15 cellular contexts compared by ENCODE assay signal in genomic region chr4:2789801-2790582, GRCh38. TPM values are rescaled to one million over a fixed set of nuclear protein-coding genes. Genes with fewer than 3 reads are reported as not detected.
DNase-seq lines count a peak whose midpoint lies in the region; ATAC-seq, FAIRE-seq and TF ChIP-seq lines count a peak whose summit lies in the region.
"Had no signal": no experiment of that assay in that cellular context is flagged by ENCODE, and none has a peak within 500 bp of the region (broad histone marks: within the 10 kb centered on the region; RNA-seq: fewer than 3 reads in every experiment).

No MANE protein-coding gene starts in this region.

- no peak for TF ChIP-seq CTCF in kidney (IDR thresholded peaks at IDR 0.05; ENCODE audit: borderline replicate concordance, extremely low read depth, insufficient read depth)
- TF ChIP-seq CTCF in stomach (IDR thresholded peaks at IDR 0.05): no peak

- peak; percentile 59 for DNase-seq in activated effector memory CD4-positive, alpha-beta T cell treated with anti-CD3 and anti-CD28 coated beads, Interleukin-2, amount 50 U/mL, for 16 hours
- DNase-seq in activated effector memory CD4-positive, alpha-beta T cell treated with Interleukin-2 at 50 U/mL for 16 hours: no peak
- DNase-seq in SK-N-DZ (ENCODE audit: low spot score) (peak; percentile 44), kidney (peak; percentile 66), stomach (peak; percentile 16)
- DNase-seq in stimulated activated CD4-positive, alpha-beta T cell treated with anti-CD3 and anti-CD28 coated beads, Interleukin-1b, Interleukin-23, amount 100 ng/mL, for 48 hours: no peak
- DNase-seq: NCI-H1105, small intestine, T1000 had no signal

- H3K4me1 ChIP-seq in kidney (ENCODE audit: control insufficient read depth in 1 of 2, insufficient read depth in 1 of 2, low read depth in 1 of 2, low read length in 2 of 2) (peaks cover 20 to 35% of the 10 kb centered on the region in 2 donors), stomach (peaks cover 43 to 78% (median 66%) of the 10 kb centered on the region in 4 donors)

- 87 to 95% (median 91%) methylated on average over 22 to 23 of the region's 23 CpGs for WGBS in stomach, 5 donors

- TF ChIP-seq POLR2A in stomach (IDR thresholded peaks at IDR 0.05): no peak

- TF ChIP-seq EP300 in stomach (IDR thresholded peaks at IDR 0.05): no peak

- no peak for FAIRE-seq in kidney (lab: Jason Lieb, UNC)
- FAIRE-seq: small intestine had no signal

- no peak overlapping the region for H3K9ac ChIP-seq in kidney (ENCODE audit: low read length in 2 of 2)

- H3K9me3 ChIP-seq in kidney (ENCODE audit: control insufficient read depth in 1 of 2, low read length in 2 of 2) (no peaks in the 10 kb centered on the region), stomach (no peaks in the 10 kb centered on the region)
- H3K9me3 ChIP-seq: heart left ventricle, neutrophil had no signal

- no peak overlapping the region for H3K27ac ChIP-seq in kidney (ENCODE audit: low read depth in 2 of 2, low read length in 2 of 2)
- no peak overlapping the region for H3K27ac ChIP-seq in stomach

- no peak for ATAC-seq in GM18517 (IDR thresholded peaks at IDR 0.05; ENCODE audit: unreplicated experiment)
- ATAC-seq in GM18868 (IDR thresholded peaks at IDR 0.05; ENCODE audit: unreplicated experiment): no peak
- ATAC-seq: activated naive CD4-positive, alpha-beta T cell treated with anti-CD3 and anti-CD28 coated beads, Interleukin-2, amount 50 U/mL, for 72 hours; heart left ventricle; Panc1 had no signal

- no peak overlapping the region for H3K4me3 ChIP-seq in kidney (ENCODE audit: low read length in 2 of 2)
- no peak overlapping the region for H3K4me3 ChIP-seq in stomach
- H3K4me3 ChIP-seq: heart left ventricle had no signal

- no peaks in the 10 kb centered on the region for H3K36me3 ChIP-seq in kidney (ENCODE audit: control insufficient read depth in 1 of 2, insufficient read depth in 2 of 2, low read length in 2 of 2)
- H3K36me3 ChIP-seq in stomach: no peaks in the 10 kb centered on the region
- H3K36me3 ChIP-seq: heart left ventricle, neutrophil had no signal

- intact Hi-C loops in kidney (cut with DNase I): no loop called here
- intact Hi-C loops in stomach (cut with DNase I; ENCODE audit: low total_unique reads): no loop called here

- H3K27me3 ChIP-seq in stomach: no peaks in the 10 kb centered on the region
- H3K27me3 ChIP-seq: heart left ventricle, neutrophil had no signal

RNA-seq across cellular contexts. Expression of gene SH3BP2, which starts 2.9 kb away (rescaled TPM):
- polyA plus RNA-seq in SK-N-DZ (2014; cell fraction: cytosol; rRNA removed): 13.8 and 27.4 TPM in 2 replicates
- 99.4 and 107 TPM in 2 replicates for polyA plus RNA-seq in SK-N-DZ (2014; cell fraction: nucleus; rRNA removed)
- total RNA-seq in kidney: 128 TPM
- polyA plus RNA-seq in kidney (ENCODE audit: insufficient read depth, low read depth, low replicate concordance): 27.3 TPM
- 100 to 1,000 TPM in 2 of 5 donors, 10 to 100 TPM in 3; 31.8 to 151 (median 89.9) TPM for total RNA-seq in stomach
- polyA plus RNA-seq in stomach: 10 to 100 TPM in 2 of 3 donors, 1 to 10 TPM in 1; 9.0 to 26.7 (median 11.1) TPM

RNA-seq across cellular contexts. Expression of gene TNIP2, which starts 33.9 kb away (rescaled TPM):
- polyA plus RNA-seq in SK-N-DZ (2014; cell fraction: cytosol; rRNA removed): 19.7 and 22.6 TPM in 2 replicates
- 59.4 and 67.8 TPM in 2 replicates for polyA plus RNA-seq in SK-N-DZ (2014; cell fraction: nucleus; rRNA removed)
- total RNA-seq in kidney (44.4 TPM), stomach (100 to 1,000 TPM in 2 of 5 donors, 10 to 100 TPM in 3; 18.7 to 194 (median 59.6) TPM)
- polyA plus RNA-seq in kidney (ENCODE audit: insufficient read depth, low read depth, low replicate concordance) (43.1 TPM), stomach (10 to 100 TPM; 36.1 to 42.5 (median 37.6) TPM)

RNA-seq across cellular contexts. Expression of gene ADD1, which starts 53.7 kb away (rescaled TPM):
- polyA plus RNA-seq in SK-N-DZ (2014; cell fraction: cytosol; rRNA removed): 101 and 103 TPM in 2 replicates
- 125 and 189 TPM in 2 replicates for polyA plus RNA-seq in SK-N-DZ (2014; cell fraction: nucleus; rRNA removed)
- total RNA-seq in kidney (313 TPM), stomach (1,000 to 10,000 TPM in 1 of 5 donors, 100 to 1,000 TPM in 4; 162 to 1,174 (median 290) TPM)
- polyA plus RNA-seq in kidney (ENCODE audit: insufficient read depth, low read depth, low replicate concordance) (232 TPM), stomach (100 to 1,000 TPM; 103 to 197 (median 127) TPM)

Comparison
In these comparisons a context has a peak if more than half of its experiments do, and no peak if none do; other contexts are left out.
1. DNase-seq: peak in activated effector memory CD4-positive, alpha-beta T cell treated with anti-CD3 and anti-CD28 coated beads, Interleukin-2, amount 50 U/mL, for 16 hours (single experiment), SK-N-DZ (single experiment), kidney (single experiment) and stomach (single experiment); none in activated effector memory CD4-positive, alpha-beta T cell treated with Interleukin-2 at 50 U/mL for 16 hours (single experiment) and stimulated activated CD4-positive, alpha-beta T cell treated with anti-CD3 and anti-CD28 coated beads, Interleukin-1b, Interleukin-23, amount 100 ng/mL, for 48 hours (single experiment).